8 cellular contexts compared by ENCODE assay signal in genomic region chr1:10694274-10694632, GRCh38.
DNase-seq lines count a peak whose midpoint lies in the region; ATAC-seq and TF ChIP-seq lines count a peak whose summit lies in the region.

No MANE protein-coding gene starts in this region.

- no peaks in the 10 kb centered on the region for H3K27me3 Mint-ChIP-seq in activated CD4-positive, alpha-beta memory T cell treated with anti-CD3 and anti-CD28 coated beads for 36 hours

- ATAC-seq in GM21367 (IDR thresholded peaks at IDR 0.05; ENCODE audit: unreplicated experiment), result peak; percentile 31
- ATAC-seq in HG03095 (IDR thresholded peaks at IDR 0.05; ENCODE audit: unreplicated experiment), result no peak

- H3K9me3 ChIP-seq in KOPT-K1 (ENCODE audit: insufficient read depth, low read length, poor library complexity, severe bottlenecking) (no peaks in the 10 kb centered on the region), neuronal stem cell (replicated peaks in 1 of 2; ENCODE audit: control insufficient read depth in 2 of 2, insufficient read depth in 1 of 2, low read depth in 1 of 2, low read length in 2 of 2) (no peaks in the 10 kb centered on the region)

- CTCF ChIA-PET in activated CD4-positive, alpha-beta memory T cell treated with anti-CD3 and anti-CD28 coated beads for 36 hours (lab: Charles Lee), result no interaction called here

- DNase-seq in COLO668 (lab: John Stamatoyannopoulos, UW; ENCODE audit: unreplicated experiment) (peak; percentile 99), erythroblast (lab: John Stamatoyannopoulos, UW) (peak; percentile 70 to 83), neuronal stem cell (ENCODE audit: low spot score) (no peak)
- peak; percentile 68 for DNase-seq in activated CD4-positive, alpha-beta memory T cell treated with anti-CD3 and anti-CD28 coated beads for 36 hours
- DNase-seq in central memory CD4-positive, alpha-beta T cell, result no peak

- peak overlapping the region; percentile 57 to 70 for H3K4me3 ChIP-seq in neuronal stem cell (ENCODE audit: low read length in 2 of 2)

- H3K79me1 ChIP-seq in neuronal stem cell (ENCODE audit: low read depth, low read length), result peaks cover 2% of the 10 kb centered on the region

- no peaks in the 10 kb centered on the region for H3K36me3 ChIP-seq in KOPT-K1 (ENCODE audit: insufficient read depth, low read length)
- H3K36me3 ChIP-seq in neuronal stem cell (replicated peaks in 1 of 2; ENCODE audit: control insufficient read depth in 2 of 2, insufficient read depth in 2 of 2, low read length in 2 of 2), result no peaks in the 10 kb centered on the region

- H3K4me2 ChIP-seq in neuronal stem cell (ENCODE audit: insufficient read depth, low read length, poor library complexity, severe bottlenecking), result peak overlapping the region; percentile 96

- no peak overlapping the region for H3K9ac ChIP-seq in neuronal stem cell (ENCODE audit: low read depth, low read length, poor library complexity)

- H3K36me3 Mint-ChIP-seq in activated CD4-positive, alpha-beta memory T cell treated with anti-CD3 and anti-CD28 coated beads for 36 hours, result no peaks in the 10 kb centered on the region

- no peak overlapping the region for H2BK12ac ChIP-seq in neuronal stem cell (ENCODE audit: low read length)

- no peak overlapping the region for H2BK5ac ChIP-seq in neuronal stem cell (ENCODE audit: low read length)

- H2AFZ ChIP-seq in neuronal stem cell (ENCODE audit: low read length), result peak overlapping the region; percentile 91

- peaks cover 31% of the 10 kb centered on the region for H3K4me1 Mint-ChIP-seq in activated CD4-positive, alpha-beta memory T cell treated with anti-CD3 and anti-CD28 coated beads for 36 hours (ENCODE audit: low read depth)

- no peak overlapping the region for H4K8ac ChIP-seq in neuronal stem cell (ENCODE audit: low read depth, low read length)

- peaks cover 0 to 45% (median 12%) of the 10 kb centered on the region in 3 experiments for H3K27me3 ChIP-seq in neuronal stem cell (ENCODE audit: control insufficient read depth in 3 of 3, insufficient read depth in 3 of 3, low read depth in 1 of 3, low read length in 3 of 3)

- H2BK15ac ChIP-seq in neuronal stem cell (ENCODE audit: low read length), result no peak overlapping the region

- intact Hi-C loops in activated CD4-positive, alpha-beta memory T cell treated with anti-CD3 and anti-CD28 coated beads for 36 hours (cut with micrococcal nuclease), result loop anchor here (5.0 to 10.0 kb wide), 2 partner anchors 38 to 869 kb away; partner anchors contain the start of gene CLSTN1

- POLR2A ChIA-PET in activated CD4-positive, alpha-beta memory T cell treated with anti-CD3 and anti-CD28 coated beads for 36 hours (lab: Charles Lee), result no interaction called here

- no peak overlapping the region for H3K23ac ChIP-seq in neuronal stem cell (ENCODE audit: low read depth, low read length, poor library complexity)

- peaks cover 2 to 3% of the 10 kb centered on the region in 2 donors for H3K4me1 ChIP-seq in neuronal stem cell (ENCODE audit: control insufficient read depth in 2 of 2, insufficient read depth in 1 of 2, low read depth in 1 of 2, low read length in 2 of 2)

- no peaks in the 10 kb centered on the region for H3K9me3 Mint-ChIP-seq in activated CD4-positive, alpha-beta memory T cell treated with anti-CD3 and anti-CD28 coated beads for 36 hours

- H3K14ac ChIP-seq in neuronal stem cell (ENCODE audit: low read length), result no peak overlapping the region

- H3K4ac ChIP-seq in neuronal stem cell (ENCODE audit: low read length), result no peak overlapping the region

- WGBS in neuronal stem cell (ENCODE audit: extremely low coverage in 2 of 2, insufficient read length in 2 of 2, insufficient replicate concordance in 1 of 2), 2 donors, result no CpG with 5 or more reads among the region's 46 CpGs

- H2BK120ac ChIP-seq in neuronal stem cell (ENCODE audit: low read depth, low read length), result no peak overlapping the region

- H3K27ac ChIP-seq in KOPT-K1 (ENCODE audit: low read depth, low read length, poor library complexity, severe bottlenecking) (peak overlapping the region; percentile 32), neuronal stem cell (replicated peaks; ENCODE audit: low read length) (no peak overlapping the region)

- peak overlapping the region; percentile 77 for H3K4me3 Mint-ChIP-seq in activated CD4-positive, alpha-beta memory T cell treated with anti-CD3 and anti-CD28 coated beads for 36 hours

- H4K91ac ChIP-seq in neuronal stem cell (ENCODE audit: low read depth, low read length, poor library complexity), result no peak overlapping the region

- peak overlapping the region; percentile 49 for H3K27ac Mint-ChIP-seq in activated CD4-positive, alpha-beta memory T cell treated with anti-CD3 and anti-CD28 coated beads for 36 hours

- H3K18ac ChIP-seq in neuronal stem cell (ENCODE audit: low read length), result no peak overlapping the region

- no peak overlapping the region for H2AK5ac ChIP-seq in neuronal stem cell (ENCODE audit: low read depth, low read length)

- TF ChIP-seq POLR2A in erythroblast (IDR thresholded peaks at IDR 0.05; ENCODE audit: low read length), result no peak

Comparison
In these comparisons a context has a peak if more than half of its experiments do, and no peak if none do; other contexts are left out.
1. DNase-seq: peak in COLO668 (single experiment), activated CD4-positive, alpha-beta memory T cell treated with anti-CD3 and anti-CD28 coated beads for 36 hours (single experiment) and erythroblast (2 of 2); none in neuronal stem cell (single experiment) and central memory CD4-positive, alpha-beta T cell (single experiment).